ENCODE assay signal across 22 cellular contexts in genomic region chr6:87122477-87122876, GRCh38. TPM values are rescaled to one million over a fixed set of nuclear protein-coding genes. Genes with fewer than 3 reads are reported as not detected.
DNase-seq lines count a peak whose midpoint lies in the region; ATAC-seq, FAIRE-seq and TF ChIP-seq lines count a peak whose summit lies in the region.
"Had no signal": no experiment of that assay in that cellular context is flagged by ENCODE, and none has a peak within 500 bp of the region (broad histone marks: within the 10 kb centered on the region; RNA-seq: fewer than 3 reads in every experiment).

No MANE protein-coding gene starts in this region.

- TF ChIP-seq CTCF in mammary epithelial cell (conservative IDR thresholded peaks at IDR 0.05 in 1 of 2, IDR thresholded peaks at IDR 0.05 in 1 of 2; ENCODE audit: extremely low read depth in 1 of 2, insufficient read depth in 1 of 2, low read depth in 1 of 2, low read length in 2 of 2), result no peak
- TF ChIP-seq CTCF in breast epithelium (IDR thresholded peaks at IDR 0.05), result no peak
- TF ChIP-seq CTCF in WTC11 (IDR thresholded peaks at IDR 0.05), result no peak
- TF ChIP-seq CTCF in endothelial cell of umbilical vein (IDR thresholded peaks at IDR 0.05; ENCODE audit: extremely low read depth in 1 of 2, insufficient read depth in 1 of 2, low read depth in 1 of 2, low read length in 2 of 2), result no peak

- TF ChIP-seq POLR2A in breast epithelium (IDR thresholded peaks at IDR 0.05) (no peak), endothelial cell of umbilical vein (IDR thresholded peaks at IDR 0.05; ENCODE audit: low read depth, low read length) (no peak)

- H3K4me1 Mint-ChIP-seq in WTC11, result no peaks in the 10 kb centered on the region

- no TSS peak for BruUV-seq in mammary epithelial cell (replicated peaks; lab: Mats Ljungman, UMichigan)
- no TSS peak for BruUV-seq in endothelial cell of umbilical vein (replicated peaks; lab: Mats Ljungman, UMichigan)

- H3K27ac Mint-ChIP-seq in WTC11, result no peak overlapping the region
- H3K27ac Mint-ChIP-seq: CD14-positive monocyte had no signal

- H3K27ac ChIP-seq in mammary epithelial cell (ENCODE audit: insufficient read depth, low read depth, low read length), result no peak overlapping the region
- H3K27ac ChIP-seq in breast epithelium, result no peak overlapping the region
- no peak overlapping the region for H3K27ac ChIP-seq in endothelial cell of umbilical vein (ENCODE audit: insufficient read depth, low read depth, low read length)
- H3K27ac ChIP-seq: KMS-11 had no signal

- dilution Hi-C loops in mammary epithelial cell (cut with HindIII; ENCODE audit: low sequenced_read_pairs), result no loop called here
- dilution Hi-C loops in endothelial cell of umbilical vein (cut with MboI; ENCODE audit: extremely low pct_ligation_motif_present, low sequenced_read_pairs), result no loop called here

- in situ Hi-C loops in mammary epithelial cell (cut with MboI; ENCODE audit: low sequenced_read_pairs in 2 of 2), result no loop called here

- FAIRE-seq in endothelial cell of umbilical vein (lab: Jason Lieb, UNC), result no peak
- FAIRE-seq: GM12878, GM18507 had no signal

- H3K9ac ChIP-seq in mammary epithelial cell (ENCODE audit: insufficient read depth, low read length) (no peak overlapping the region), endothelial cell of umbilical vein (replicated peaks; ENCODE audit: extremely low read depth, insufficient read depth, low read length) (no peak overlapping the region)
- H3K9ac ChIP-seq: KMS-11 had no signal

- H3K4me1 ChIP-seq in mammary epithelial cell (ENCODE audit: insufficient read depth, low read length), result peaks cover 13% of the 10 kb centered on the region
- H3K4me1 ChIP-seq in breast epithelium, result no peaks in the 10 kb centered on the region
- H3K4me1 ChIP-seq in endothelial cell of umbilical vein (ENCODE audit: control insufficient read depth, extremely low read depth, insufficient read depth, low read length), result no peaks in the 10 kb centered on the region

- CTCF ChIA-PET in mammary epithelial cell (lab: Charles Lee; ENCODE audit: low non-redundant PET), result no interaction called here
- CTCF ChIA-PET in WTC11 (lab: Charles Lee), result interaction anchor here (0.8 to 2.7 kb wide), 3 partner anchors 43 to 270 kb away, joined by 3 to 13 read pairs (median 3); no protein-coding TSS in a partner anchor
- CTCF ChIA-PET in endothelial cell of umbilical vein (lab: Charles Lee), result no interaction called here

- peak; percentile 90 for ATAC-seq in WTC11
- ATAC-seq in GM21717 (IDR thresholded peaks at IDR 0.05; ENCODE audit: unreplicated experiment), result no peak
- ATAC-seq: GM12878, PC-3 had no signal

- H4K20me1 ChIP-seq in mammary epithelial cell (ENCODE audit: insufficient read depth, low read length) (no peaks in the 10 kb centered on the region), endothelial cell of umbilical vein (replicated peaks; ENCODE audit: control insufficient read depth, extremely low read depth, insufficient read depth, low read length) (no peaks in the 10 kb centered on the region)

- H2AFZ ChIP-seq in mammary epithelial cell (ENCODE audit: low read depth, low read length) (peak overlapping the region; percentile 30), endothelial cell of umbilical vein (ENCODE audit: low read depth, low read length) (peak overlapping the region; percentile 42)

- H3K9me1 ChIP-seq in endothelial cell of umbilical vein (replicated peaks; ENCODE audit: control insufficient read depth, extremely low read depth, insufficient read depth, low read length), result no peaks in the 10 kb centered on the region

- peaks cover 6% of the 10 kb centered on the region; the same call in 1 of the 2 replicates for H3K36me3 Mint-ChIP-seq in WTC11

- no peaks in the 10 kb centered on the region for H3K36me3 ChIP-seq in mammary epithelial cell (ENCODE audit: insufficient read depth, low read length)
- no peaks in the 10 kb centered on the region for H3K36me3 ChIP-seq in breast epithelium
- H3K36me3 ChIP-seq in endothelial cell of umbilical vein (ENCODE audit: control insufficient read depth in 2 of 2, extremely low read depth in 1 of 2, insufficient read depth in 2 of 2, low read length in 2 of 2), result no peaks in the 10 kb centered on the region
- H3K36me3 ChIP-seq: MG63 had no signal

- DNase-seq in mammary epithelial cell (no peak), breast epithelium (ENCODE audit: low spot score in 2 of 2) (no peak), WTC11 (ENCODE audit: low spot score) (peak; percentile 58), endothelial cell of umbilical vein (ENCODE audit: low read depth, low spot score) (no peak), left kidney (ENCODE audit: low read depth, low spot score) (peak; percentile 5), KG1 (lab: John Stamatoyannopoulos, UW) (no peak)
- no peak for DNase-seq in central memory CD4-positive, alpha-beta T cell
- DNase-seq: 8988T, COR-L47, DMS53, MG63, NCI-H1092 treated with DMSO at 0.1 percent for 48 hours, NCI-H1694, NCI-H2107, NCI-H345, NCI-H69, PC-3 had no signal

- H3K4me3 Mint-ChIP-seq in WTC11, result peak overlapping the region; percentile 42

- H3K4me2 ChIP-seq in mammary epithelial cell (ENCODE audit: insufficient read depth, low read depth, low read length), result no peak overlapping the region
- H3K4me2 ChIP-seq in endothelial cell of umbilical vein (ENCODE audit: insufficient read depth, low read length), result peak overlapping the region; percentile 51
- H3K4me2 ChIP-seq: KMS-11 had no signal

- POLR2A ChIA-PET in WTC11 (lab: Charles Lee) (no interaction called here), endothelial cell of umbilical vein (lab: Charles Lee) (no interaction called here)

- no peaks in the 10 kb centered on the region for H3K27me3 ChIP-seq in mammary epithelial cell (ENCODE audit: insufficient read depth, low read length)
- H3K27me3 ChIP-seq in breast epithelium, result peaks cover 0 to 6% of the 10 kb centered on the region in 2 donors
- H3K27me3 ChIP-seq in endothelial cell of umbilical vein (ENCODE audit: control insufficient read depth in 2 of 2, insufficient read depth in 2 of 2, low read length in 2 of 2), result peaks cover 0 to 5% of the 10 kb centered on the region in 2 experiments
- H3K27me3 ChIP-seq: MG63 had no signal

- H3K9me3 Mint-ChIP-seq in WTC11, result peaks cover 15% of the 10 kb centered on the region

- H3K27me3 Mint-ChIP-seq in WTC11 (ENCODE audit: low read depth), result peaks cover 13% of the 10 kb centered on the region

- intact Hi-C loops in mammary epithelial cell (cut with micrococcal nuclease) (no loop called here), breast epithelium (cut with DNase I; ENCODE audit: low total_unique reads) (no loop called here), endothelial cell of umbilical vein (cut with micrococcal nuclease) (no loop called here)

- no CpG with 5 or more reads among the region's 51 CpGs for WGBS in mammary epithelial cell (ENCODE audit: low coverage, missing lambda C conversion rate)

- H3K9me3 ChIP-seq in mammary epithelial cell (replicated peaks; ENCODE audit: insufficient read depth, low read length) (no peaks in the 10 kb centered on the region), breast epithelium (peaks cover 0 to 8% of the 10 kb centered on the region in 2 donors), endothelial cell of umbilical vein (replicated peaks; ENCODE audit: control insufficient read depth, insufficient read depth, low read length) (no peaks in the 10 kb centered on the region)
- H3K9me3 ChIP-seq: MG63 had no signal

- H3K79me2 ChIP-seq in mammary epithelial cell (ENCODE audit: insufficient read depth, low read length) (no peaks in the 10 kb centered on the region), endothelial cell of umbilical vein (ENCODE audit: control insufficient read depth, insufficient read depth, low read length) (no peaks in the 10 kb centered on the region)

- no peak overlapping the region for H3K4me3 ChIP-seq in mammary epithelial cell (replicated peaks in 1 of 3; ENCODE audit: insufficient read depth in 1 of 3, low read depth in 2 of 3, low read length in 3 of 3)
- no peak overlapping the region for H3K4me3 ChIP-seq in breast epithelium
- peak overlapping the region in 1 of 3 experiments; percentile 1 for H3K4me3 ChIP-seq in endothelial cell of umbilical vein (replicated peaks in 1 of 3; ENCODE audit: insufficient read depth in 1 of 3, low read depth in 1 of 3, low read length in 3 of 3)
- H3K4me3 ChIP-seq: GM12878, MG63 had no signal

TF ChIP-seq in WTC11, 78 proteins besides CTCF, POLR2A, EP300 and RAD21 (continues in another document):
- TF ChIP-seq NFATC4 (CRISPR knock-in tag; IDR thresholded peaks at IDR 0.05), result no peak

TF ChIP-seq in endothelial cell of umbilical vein, 7 proteins besides CTCF, POLR2A, EP300 and RAD21 (continues in another document):
- TF ChIP-seq JUN (IDR thresholded peaks at IDR 0.05; ENCODE audit: borderline replicate concordance, insufficient read depth, insufficient read length, low read depth), result no peak
- no peak for TF ChIP-seq MYC (IDR thresholded peaks at IDR 0.05; ENCODE audit: low read depth, low read length)

RNA-seq across cellular contexts. Expression of gene CGA, which starts 27.6 kb away (rescaled TPM):
- total RNA-seq in mammary epithelial cell (not detected), breast epithelium (not detected), WTC11 (2021) (not detected in 3 replicates), endothelial cell of umbilical vein (not detected in 2 replicates)
- polyA plus RNA-seq in mammary epithelial cell (not detected), endothelial cell of umbilical vein (0.10 TPM in 1 of 2 replicates, not detected in the other)
- polyA minus RNA-seq in mammary epithelial cell (not detected), endothelial cell of umbilical vein (not detected in 2 replicates)
- 0.25 and 0.32 TPM in 2 replicates for polyA plus RNA-seq in endothelial cell of umbilical vein (2011; cell fraction: cytosol; rRNA removed)
- polyA plus RNA-seq in endothelial cell of umbilical vein (2011; cell fraction: nucleus; rRNA removed), result 0.50 and 0.66 TPM in 2 replicates
- not detected in 2 replicates for polyA plus RNA-seq in endothelial cell of umbilical vein (2012)
- polyA minus RNA-seq in endothelial cell of umbilical vein (2011; cell fraction: cytosol; rRNA and poly(A)+ RNA removed), result 60.7 TPM
- polyA minus RNA-seq in endothelial cell of umbilical vein (2011; cell fraction: nucleus; rRNA and poly(A)+ RNA removed), result 3.2 and 4.5 TPM in 2 replicates
- total RNA-seq: GM12878, PC-3 had no signal
- polyA plus RNA-seq: CD14-positive monocyte had no signal

RNA-seq across cellular contexts. Expression of gene ZNF292, which starts 32.9 kb away (rescaled TPM):
- total RNA-seq in mammary epithelial cell, result 10 to 100 TPM; 27.1 to 27.5 TPM
- polyA plus RNA-seq in mammary epithelial cell, result 6.1 TPM
- 14.6 TPM for polyA minus RNA-seq in mammary epithelial cell
- total RNA-seq in breast epithelium, result 10 to 100 TPM; 35.0 to 95.1 (median 56.7) TPM
- 39.3 to 42.1 TPM (median 39.9 TPM) in 3 replicates for total RNA-seq in WTC11 (2021)
- total RNA-seq in endothelial cell of umbilical vein, result 23.8 and 24.9 TPM in 2 replicates
- polyA plus RNA-seq in endothelial cell of umbilical vein, result 3.2 and 3.5 TPM in 2 replicates
- 2.6 and 3.0 TPM in 2 replicates for polyA plus RNA-seq in endothelial cell of umbilical vein (2011; cell fraction: cytosol; rRNA removed)
- polyA plus RNA-seq in endothelial cell of umbilical vein (2011; cell fraction: nucleus; rRNA removed), result 32.3 and 42.4 TPM in 2 replicates
- 5.5 and 6.7 TPM in 2 replicates for polyA plus RNA-seq in endothelial cell of umbilical vein (2012)
- polyA minus RNA-seq in endothelial cell of umbilical vein, result 35.7 and 38.7 TPM in 2 replicates
- polyA minus RNA-seq in endothelial cell of umbilical vein (2011; cell fraction: cytosol; rRNA and poly(A)+ RNA removed), result 8.1 TPM
- 110 and 139 TPM in 2 replicates for polyA minus RNA-seq in endothelial cell of umbilical vein (2011; cell fraction: nucleus; rRNA and poly(A)+ RNA removed)

Comparison
In these comparisons a context has a peak if more than half of its experiments do, and no peak if none do; other contexts are left out.
1. DNase-seq: peak in WTC11 (single experiment) and left kidney (single experiment); none in mammary epithelial cell (single experiment), breast epithelium (0 of 2), endothelial cell of umbilical vein (single experiment), KG1 (single experiment) and central memory CD4-positive, alpha-beta T cell (single experiment).